In the genomic region with DNA sequence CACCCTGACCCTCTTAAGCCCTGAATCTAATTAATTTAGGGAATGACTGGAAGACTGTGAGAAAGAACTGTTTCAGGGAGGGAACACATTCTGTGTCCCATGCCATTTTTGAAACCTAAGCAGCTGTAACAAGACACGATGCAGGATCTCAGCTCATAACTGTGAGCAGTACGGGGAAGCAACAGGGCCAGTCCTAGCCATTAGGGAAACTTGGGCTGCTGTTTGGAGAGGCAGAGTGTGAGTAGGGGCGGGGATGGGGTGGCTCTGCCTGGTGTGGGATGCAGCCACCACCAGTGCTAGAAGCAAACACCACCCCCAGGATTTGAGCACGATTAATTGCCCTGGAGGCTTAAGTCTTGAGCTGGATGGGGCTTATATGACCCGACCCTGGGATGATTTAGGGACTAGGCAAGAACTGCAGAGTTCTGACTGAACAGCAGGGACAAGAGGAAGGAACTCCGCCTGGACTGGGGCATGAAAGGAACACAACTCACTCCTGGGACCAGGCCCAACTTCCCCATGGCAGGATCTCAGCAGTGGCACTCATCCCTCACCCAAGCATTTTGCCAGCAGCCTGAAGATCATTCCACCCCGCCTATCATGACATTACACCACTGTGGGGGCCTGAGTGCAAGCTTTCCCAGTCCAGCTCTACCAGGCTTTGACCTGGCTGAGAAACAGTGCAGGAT, we compare ENCODE assay signal across 14 cellular contexts. TPM values are rescaled to one million over a fixed set of nuclear protein-coding genes. Genes with fewer than 3 reads are reported as not detected.
DNase-seq lines count a peak whose midpoint lies in the region; ATAC-seq, FAIRE-seq and TF ChIP-seq lines count a peak whose summit lies in the region.
"Had no signal": no experiment of that assay in that cellular context is flagged by ENCODE, and none has a peak within 500 bp of the region (broad histone marks: within the 10 kb centered on the region; RNA-seq: fewer than 3 reads in every experiment).

No MANE protein-coding gene starts in this region.

- no peak overlapping the region for H3K4me2 ChIP-seq in A549

- H3K27ac ChIP-seq in A549 (peak overlapping the region in 1 of 2 experiments; percentile 28; a peak in 1 of 6 replicates), ectodermal cell (ENCODE audit: insufficient read depth, low read depth, low read length, poor library complexity, severe bottlenecking) (peak overlapping the region; percentile 8)
- H3K27ac ChIP-seq: HL-60, SK-N-MC had no signal

- H3K27me3 Mint-ChIP-seq in HFFc6 (ENCODE audit: insufficient read depth) (peaks cover 4% of the 10 kb centered on the region; the same call in 1 of the 2 replicates), memory B cell (no peaks in the 10 kb centered on the region)

- no peaks in the 10 kb centered on the region for H3K27me3 ChIP-seq in ectodermal cell (ENCODE audit: control insufficient read depth, insufficient read depth, low read length, poor library complexity, severe bottlenecking)

- H3K36me3 ChIP-seq in ectodermal cell (ENCODE audit: control insufficient read depth, insufficient read depth, low read length) = no peaks in the 10 kb centered on the region

- H3K4me3 ChIP-seq in A549 (no peak overlapping the region), ectodermal cell (ENCODE audit: insufficient read depth, low read depth, low read length) (no peak overlapping the region)
- H3K4me3 ChIP-seq: SK-N-MC had no signal

- no peaks in the 10 kb centered on the region for H3K36me3 Mint-ChIP-seq in HFFc6 (ENCODE audit: low read depth)
- peaks cover 6% of the 10 kb centered on the region for H3K36me3 Mint-ChIP-seq in memory B cell

- no peak for TF ChIP-seq POLR2A in A549 (IDR thresholded peaks at IDR 0.05; ENCODE audit: low read length)

- no peak overlapping the region for H3K4me3 Mint-ChIP-seq in HFFc6
- H3K4me3 Mint-ChIP-seq in memory B cell = no peak overlapping the region

- TF ChIP-seq CTCF in A549 (IDR thresholded peaks at IDR 0.05) (no peak), HFFc6 (IDR thresholded peaks at IDR 0.05) (no peak)

- TF ChIP-seq RAD21 in A549 (conservative IDR thresholded peaks at IDR 0.05 in 1 of 2, IDR thresholded peaks at IDR 0.05 in 1 of 2) = no peak

- H3K4me1 Mint-ChIP-seq in HFFc6 (ENCODE audit: low read depth) = peaks cover 27% of the 10 kb centered on the region
- peaks cover 36% of the 10 kb centered on the region for H3K4me1 Mint-ChIP-seq in memory B cell

- POLR2A ChIA-PET in A549 (lab: Yijun Ruan, JAX) = no interaction called here

- 97% methylated on average over 5 of the region's 7 CpGs for WGBS in A549 (ENCODE audit: missing lambda C conversion rate)
- 86 to 93% methylated on average over 7 of the region's 7 CpGs for WGBS in ectodermal cell, 2 experiments

- FAIRE-seq in A549 (lab: Jason Lieb, UNC) = no peak

- no peak for DNase-seq in A549 (ENCODE audit: low read depth in 1 of 2, low spot score in 1 of 2)
- no peak for DNase-seq in HFFc6
- DNase-seq in memory B cell (ENCODE audit: low spot score in 2 of 2) = no peak
- no peak for DNase-seq in DMS79 (lab: John Stamatoyannopoulos, UW)
- no peak for DNase-seq in T-helper 2 cell
- DNase-seq in NOMO-1 (lab: John Stamatoyannopoulos, UW; ENCODE audit: unreplicated experiment in 2 of 2) = no peak
- no peak for DNase-seq in activated CD4-positive, alpha-beta T cell treated with anti-CD3 and anti-CD28 coated beads for 4 hours
- DNase-seq: ACHN; activated CD4-positive, CD25-positive, alpha-beta regulatory T cell treated with anti-CD3 and anti-CD28 coated beads, Interleukin-2, amount 50 U/mL, for 72 hours; NCI-H510A treated with DMSO at 0.1 percent for 48 hours had no signal

- no peak for TF ChIP-seq EP300 in A549 (IDR thresholded peaks at IDR 0.05)

- H3K9me3 Mint-ChIP-seq in HFFc6 (no peaks in the 10 kb centered on the region), memory B cell (no peaks in the 10 kb centered on the region)
- H3K9me3 Mint-ChIP-seq: activated T-helper 2 cell treated with anti-CD3 and anti-CD28 coated beads, Interferon-gamma antibody, Interleukin-2, Interleukin-4, amounts not matched to agents 10 μg/mL and 5 μg/mL and 100 μg/mL, durations not matched to agents 14 hours and 24 hours and 36 hours had no signal

- ATAC-seq in A549 (peak; percentile 13 to 51; a peak in 4 of 6 replicates), memory B cell (ENCODE audit: low read depth) (no peak)

- H3K4me1 ChIP-seq in A549 = peaks cover 26% of the 10 kb centered on the region; the same call in 2 of the 3 replicates
- H3K4me1 ChIP-seq in ectodermal cell (ENCODE audit: control insufficient read depth, insufficient read depth, low read length) = peaks cover 5% of the 10 kb centered on the region

- CTCF ChIA-PET in A549 (lab: Yijun Ruan, JAX) = interaction anchor here (0.8 kb wide), 1 partner anchor 31 kb away, joined by 3 read pairs; no protein-coding TSS in a partner anchor

- H3K27ac Mint-ChIP-seq in HFFc6 (peak overlapping the region; percentile 26; the same call in 1 of the 2 replicates), memory B cell (peak overlapping the region; percentile 80)
- H3K27ac Mint-ChIP-seq: activated T-helper 2 cell treated with anti-CD3 and anti-CD28 coated beads, Interferon-gamma antibody, Interleukin-2, Interleukin-4, amounts not matched to agents 10 μg/mL and 5 μg/mL and 100 μg/mL, durations not matched to agents 14 hours and 24 hours and 36 hours had no signal

- H3K9me3 ChIP-seq in A549 (no peaks in the 10 kb centered on the region), ectodermal cell (ENCODE audit: control insufficient read depth, low read length) (no peaks in the 10 kb centered on the region)

TF ChIP-seq in A549, 52 proteins besides CTCF, POLR2A, EP300 and RAD21:
- TF ChIP-seq SMC3 (IDR thresholded peaks at IDR 0.05) = no peak
- no peak for TF ChIP-seq CHD4 (IDR thresholded peaks at IDR 0.05; ENCODE audit: borderline replicate concordance)
- TF ChIP-seq MAZ (IDR thresholded peaks at IDR 0.05; ENCODE audit: borderline replicate concordance, low read depth, low read length) = no peak
- TF ChIP-seq CEBPB (IDR thresholded peaks at IDR 0.05) = no peak
- no peak for TF ChIP-seq MAFK (IDR thresholded peaks at IDR 0.05; ENCODE audit: partially characterized antibody)
- no peak for TF ChIP-seq RARB (CRISPR knock-in tag; IDR thresholded peaks at IDR 0.05)
- no peak for TF ChIP-seq ZNF302 (CRISPR knock-in tag; IDR thresholded peaks at IDR 0.05)
- TF ChIP-seq ESRRA (IDR thresholded peaks at IDR 0.05; ENCODE audit: borderline replicate concordance, low read length) = no peak
- TF ChIP-seq RCOR1 (IDR thresholded peaks at IDR 0.05; ENCODE audit: low read depth, low read length) = no peak
- TF ChIP-seq GATA3 (IDR thresholded peaks at IDR 0.05; ENCODE audit: borderline replicate concordance) = no peak
- no peak for TF ChIP-seq PHF8 (IDR thresholded peaks at IDR 0.05; ENCODE audit: borderline replicate concordance, low read depth)
- TF ChIP-seq JUN (IDR thresholded peaks at IDR 0.05) = no peak
- TF ChIP-seq, protein P1, sequence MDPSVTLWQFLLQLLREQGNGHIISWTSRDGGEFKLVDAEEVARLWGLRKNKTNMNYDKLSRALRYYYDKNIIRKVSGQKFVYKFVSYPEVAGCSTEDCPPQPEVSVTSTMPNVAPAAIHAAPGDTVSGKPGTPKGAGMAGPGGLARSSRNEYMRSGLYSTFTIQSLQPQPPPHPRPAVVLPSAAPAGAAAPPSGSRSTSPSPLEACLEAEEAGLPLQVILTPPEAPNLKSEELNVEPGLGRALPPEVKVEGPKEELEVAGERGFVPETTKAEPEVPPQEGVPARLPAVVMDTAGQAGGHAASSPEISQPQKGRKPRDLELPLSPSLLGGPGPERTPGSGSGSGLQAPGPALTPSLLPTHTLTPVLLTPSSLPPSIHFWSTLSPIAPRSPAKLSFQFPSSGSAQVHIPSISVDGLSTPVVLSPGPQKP (IDR thresholded peaks at IDR 0.05; ENCODE audit: low read depth, low read length) = no peak
- no peak for TF ChIP-seq MYC (IDR thresholded peaks at IDR 0.05; ENCODE audit: borderline replicate concordance, low read length)
- TF ChIP-seq, protein P2, sequence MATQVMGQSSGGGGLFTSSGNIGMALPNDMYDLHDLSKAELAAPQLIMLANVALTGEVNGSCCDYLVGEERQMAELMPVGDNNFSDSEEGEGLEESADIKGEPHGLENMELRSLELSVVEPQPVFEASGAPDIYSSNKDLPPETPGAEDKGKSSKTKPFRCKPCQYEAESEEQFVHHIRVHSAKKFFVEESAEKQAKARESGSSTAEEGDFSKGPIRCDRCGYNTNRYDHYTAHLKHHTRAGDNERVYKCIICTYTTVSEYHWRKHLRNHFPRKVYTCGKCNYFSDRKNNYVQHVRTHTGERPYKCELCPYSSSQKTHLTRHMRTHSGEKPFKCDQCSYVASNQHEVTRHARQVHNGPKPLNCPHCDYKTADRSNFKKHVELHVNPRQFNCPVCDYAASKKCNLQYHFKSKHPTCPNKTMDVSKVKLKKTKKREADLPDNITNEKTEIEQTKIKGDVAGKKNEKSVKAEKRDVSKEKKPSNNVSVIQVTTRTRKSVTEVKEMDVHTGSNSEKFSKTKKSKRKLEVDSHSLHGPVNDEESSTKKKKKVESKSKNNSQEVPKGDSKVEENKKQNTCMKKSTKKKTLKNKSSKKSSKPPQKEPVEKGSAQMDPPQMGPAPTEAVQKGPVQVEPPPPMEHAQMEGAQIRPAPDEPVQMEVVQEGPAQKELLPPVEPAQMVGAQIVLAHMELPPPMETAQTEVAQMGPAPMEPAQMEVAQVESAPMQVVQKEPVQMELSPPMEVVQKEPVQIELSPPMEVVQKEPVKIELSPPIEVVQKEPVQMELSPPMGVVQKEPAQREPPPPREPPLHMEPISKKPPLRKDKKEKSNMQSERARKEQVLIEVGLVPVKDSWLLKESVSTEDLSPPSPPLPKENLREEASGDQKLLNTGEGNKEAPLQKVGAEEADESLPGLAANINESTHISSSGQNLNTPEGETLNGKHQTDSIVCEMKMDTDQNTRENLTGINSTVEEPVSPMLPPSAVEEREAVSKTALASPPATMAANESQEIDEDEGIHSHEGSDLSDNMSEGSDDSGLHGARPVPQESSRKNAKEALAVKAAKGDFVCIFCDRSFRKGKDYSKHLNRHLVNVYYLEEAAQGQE (IDR thresholded peaks at IDR 0.05) = no peak
- TF ChIP-seq CBX8 (IDR thresholded peaks at IDR 0.05) = no peak

RNA-seq across cellular contexts. Expression of a gene that starts 43.1 kb away (rescaled TPM):
- 81.8 and 97.1 TPM in 2 replicates for polyA plus RNA-seq in A549 (2011; rRNA removed)
- polyA plus RNA-seq in A549 (2012; cell fraction: cytosol; rRNA removed) = 13.1 and 14.1 TPM in 2 replicates
- 17.8 and 24.8 TPM in 2 replicates for polyA plus RNA-seq in A549 (2012; cell fraction: nucleus; rRNA removed)
- 34.1 to 35.2 TPM (median 34.7 TPM) in 3 replicates for polyA plus RNA-seq in A549 (2017; fragmentation: RNase III; extraction: RNeasy Plus Mini Kit Qiagen cat#74134 plus additional on column Dnase treatment)
- 57.5 and 85.2 TPM in 2 replicates for polyA minus RNA-seq in A549 (2011; rRNA and poly(A)+ RNA removed)
- total RNA-seq in HFFc6 (2021; fragmentation: NEBNext Ultra II Directional; extraction: Animal tissue kit (Norgen Biotek cat#: 25700)) = 10 to 100 TPM; 49.4 to 65.1 (median 54.5) TPM
- polyA plus RNA-seq in ectodermal cell (2013, experiment 1 of 4) = 82.0 TPM
- polyA plus RNA-seq in ectodermal cell (2013, experiment 2 of 4) = 81.3 TPM
- polyA plus RNA-seq in ectodermal cell (2013, experiment 3 of 4) = 61.8 TPM
- polyA plus RNA-seq in ectodermal cell (2013, experiment 4 of 4) = 74.9 TPM
